In the genomic region with DNA sequence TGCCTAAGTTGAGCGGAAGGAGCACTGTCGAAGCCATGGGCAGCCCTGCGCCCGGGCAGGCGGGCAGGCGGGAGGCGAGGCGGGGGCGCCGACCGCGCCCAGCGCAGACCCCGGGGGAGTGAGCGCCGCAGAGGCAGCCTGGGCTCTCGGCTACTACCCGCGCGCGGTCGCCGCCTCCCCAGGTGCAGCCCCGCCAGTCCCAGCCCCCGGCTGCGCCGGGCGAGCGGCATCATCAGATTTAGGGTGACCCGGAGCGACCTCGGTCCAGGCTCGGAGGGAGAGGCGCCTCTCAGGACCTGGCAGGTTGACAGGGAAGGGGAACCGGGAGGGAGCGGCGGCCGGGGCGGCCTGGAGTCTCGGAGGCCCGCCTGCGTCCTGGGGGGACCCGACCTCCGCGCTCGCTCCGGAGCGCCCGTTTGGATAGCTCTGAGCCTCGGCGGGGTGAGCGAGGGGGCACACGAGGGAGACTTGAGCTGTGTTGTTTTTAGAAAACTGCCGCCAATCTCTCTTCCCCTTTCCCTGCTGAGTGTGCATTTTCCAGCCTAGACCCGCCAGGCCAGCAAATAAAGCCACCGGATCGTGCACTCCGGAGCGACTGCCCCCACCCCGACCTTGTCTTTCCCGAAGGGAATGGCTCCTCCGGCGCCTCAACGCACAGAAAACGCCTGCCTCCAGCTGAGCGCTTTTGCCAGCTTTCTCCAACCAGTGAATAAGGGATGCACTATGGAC, we compare ENCODE assay signal across 8 cellular contexts. TPM values are rescaled to one million over a fixed set of nuclear protein-coding genes. Genes with fewer than 3 reads are reported as not detected.
DNase-seq lines count a peak whose midpoint lies in the region; TF ChIP-seq lines count a peak whose summit lies in the region.

No MANE protein-coding gene starts in this region.

- CTCF ChIA-PET in activated naive CD4-positive, alpha-beta T cell treated with anti-CD3 and anti-CD28 coated beads for 36 hours (lab: Charles Lee), result interaction anchor here (1.3 kb wide), 1 partner anchor 144 kb away, joined by 3 read pairs; no protein-coding TSS in a partner anchor

- peak overlapping the region; percentile 33 for H3K4me3 Mint-ChIP-seq in activated naive CD4-positive, alpha-beta T cell treated with anti-CD3 and anti-CD28 coated beads for 36 hours
- peak overlapping the region; percentile 96 for H3K4me3 Mint-ChIP-seq in nephron progenitor cell

- peaks cover 38% of the 10 kb centered on the region for H3K27me3 Mint-ChIP-seq in activated naive CD4-positive, alpha-beta T cell treated with anti-CD3 and anti-CD28 coated beads for 36 hours (ENCODE audit: low read depth)
- H3K27me3 Mint-ChIP-seq in nephron progenitor cell (ENCODE audit: low read depth, poor library complexity), result no peaks in the 10 kb centered on the region

- no peak for DNase-seq in activated naive CD4-positive, alpha-beta T cell treated with anti-CD3 and anti-CD28 coated beads for 36 hours
- DNase-seq in activated naive CD4-positive, alpha-beta T cell treated with anti-CD3 and anti-CD28 coated beads, Interleukin-2, amount 50 U/mL, for 16 hours, result no peak
- DNase-seq in foreskin fibroblast, result peak in 1 of 2 donors; percentile 77
- DNase-seq in nephron progenitor cell, result peak; percentile 61
- no peak for DNase-seq in DMS153 (lab: John Stamatoyannopoulos, UW)
- no peak for DNase-seq in RKO (ENCODE audit: low spot score)
- DNase-seq in NCI-H1436 treated with DMSO at 0.1 percent for 48 hours (lab: John Stamatoyannopoulos, UW), result no peak

- H3K4me3 ChIP-seq in foreskin fibroblast (ENCODE audit: low read depth in 1 of 2, low read length in 2 of 2), result peak overlapping the region; percentile 55 to 71

- peaks cover 21% of the 10 kb centered on the region for H3K4me1 Mint-ChIP-seq in activated naive CD4-positive, alpha-beta T cell treated with anti-CD3 and anti-CD28 coated beads for 36 hours (ENCODE audit: low read depth)
- peaks cover 46% of the 10 kb centered on the region for H3K4me1 Mint-ChIP-seq in nephron progenitor cell

- intact Hi-C loops in activated naive CD4-positive, alpha-beta T cell treated with anti-CD3 and anti-CD28 coated beads for 36 hours (cut with micrococcal nuclease), result loop anchor here (10.0 kb wide), 1 partner anchor 168 kb away; no protein-coding TSS in a partner anchor

- H3K27ac Mint-ChIP-seq in activated naive CD4-positive, alpha-beta T cell treated with anti-CD3 and anti-CD28 coated beads for 36 hours, result no peak overlapping the region
- H3K27ac Mint-ChIP-seq in nephron progenitor cell, result peak overlapping the region; percentile 95

- no peaks in the 10 kb centered on the region for H3K9me3 Mint-ChIP-seq in activated naive CD4-positive, alpha-beta T cell treated with anti-CD3 and anti-CD28 coated beads for 36 hours
- H3K9me3 Mint-ChIP-seq in nephron progenitor cell, result no peaks in the 10 kb centered on the region

- no peak for TF ChIP-seq CTCF in VCaP (conservative IDR thresholded peaks at IDR 0.05)
- TF ChIP-seq CTCF in foreskin fibroblast (IDR thresholded peaks at IDR 0.05; ENCODE audit: low read depth, low read length), result no peak
- no peak for TF ChIP-seq CTCF in nephron progenitor cell (IDR thresholded peaks at IDR 0.05)

- no peaks in the 10 kb centered on the region for H3K36me3 Mint-ChIP-seq in activated naive CD4-positive, alpha-beta T cell treated with anti-CD3 and anti-CD28 coated beads for 36 hours (ENCODE audit: low read depth)
- H3K36me3 Mint-ChIP-seq in nephron progenitor cell (ENCODE audit: low read depth), result peaks cover 25% of the 10 kb centered on the region

- peak overlapping the region; percentile 96 for H3K27ac ChIP-seq in VCaP

RNA-seq across cellular contexts. Expression of a gene that starts 2.3 kb away (rescaled TPM):
- total RNA-seq in activated naive CD4-positive, alpha-beta T cell treated with anti-CD3 and anti-CD28 coated beads for 36 hours, result under 1 TPM in 1 of 2 experiments, not detected in 1; 0.10 TPM
